Comparison of ENCODE assay signal across 16 cellular contexts in the genomic region with DNA sequence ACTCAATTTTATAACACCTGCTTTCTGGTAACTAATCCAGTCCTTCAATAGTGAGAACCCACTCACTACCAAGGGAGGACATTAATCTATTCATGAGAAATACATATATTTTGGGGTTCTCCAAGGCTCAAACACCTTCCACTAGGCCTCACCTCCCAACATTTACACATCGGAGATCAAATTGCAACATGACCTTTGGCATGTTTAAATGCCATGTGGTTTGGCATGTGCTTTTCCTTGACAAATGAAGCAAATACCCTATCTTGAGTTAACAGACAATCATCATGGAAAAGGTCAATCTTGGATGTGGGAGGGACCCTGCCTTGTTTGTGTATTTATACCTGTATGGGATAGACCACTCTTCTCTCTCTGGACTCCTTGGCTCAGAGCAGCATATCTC. TPM values are rescaled to one million over a fixed set of nuclear protein-coding genes. Genes with fewer than 3 reads are reported as not detected.
"Had no signal": no experiment of that assay in that cellular context is flagged by ENCODE, and none has a peak within 500 bp of the region (broad histone marks: within the 10 kb centered on the region; RNA-seq: fewer than 3 reads in every experiment).

No MANE protein-coding gene starts in this region.

- H3K4me1 ChIP-seq: breast epithelium, testis had no signal

- H3K4me1 Mint-ChIP-seq: activated CD4-positive, alpha-beta memory T cell treated with anti-CD3 and anti-CD28 coated beads, Interleukin-2, amount 10 ng/mL, durations not matched to agents 7 days and 5 days; activated CD4-positive, alpha-beta T cell treated with anti-CD3 and anti-CD28 coated beads for 36 hours; activated naive CD8-positive, alpha-beta T cell treated with anti-CD3 and anti-CD28 coated beads, Interleukin-2, amount 10 ng/mL, durations not matched to agents 7 days and 5 days had no signal

- H3K27me3 ChIP-seq: breast epithelium, testis had no signal

- H3K4me3 Mint-ChIP-seq: activated CD4-positive, alpha-beta memory T cell treated with anti-CD3 and anti-CD28 coated beads, Interleukin-2, amount 10 ng/mL, durations not matched to agents 7 days and 5 days; activated CD4-positive, alpha-beta T cell treated with anti-CD3 and anti-CD28 coated beads for 36 hours; activated naive CD8-positive, alpha-beta T cell treated with anti-CD3 and anti-CD28 coated beads, Interleukin-2, amount 10 ng/mL, durations not matched to agents 7 days and 5 days; nephron had no signal

- DNase-seq: activated CD4-positive, alpha-beta memory T cell treated with anti-CD3 and anti-CD28 coated beads, Interleukin-2, amount 10 ng/mL, durations not matched to agents 7 days and 5 days; activated CD4-positive, alpha-beta T cell treated with anti-CD3 and anti-CD28 coated beads for 36 hours; activated naive CD8-positive, alpha-beta T cell treated with anti-CD3 and anti-CD28 coated beads, Interleukin-2, amount 10 ng/mL, durations not matched to agents 7 days and 5 days; activated T-cell treated with anti-CD3 and anti-CD28 coated beads, Interleukin-2, amount 50 U/mL, for 48 hours; anterior cingulate cortex; dorsolateral prefrontal cortex; stimulated activated CD4-positive, alpha-beta T cell treated with anti-CD3 and anti-CD28 coated beads, Interleukin-12 subunit alpha, Interleukin-12 subunit beta, amount 100 ng/mL, for 4 hours; stimulated activated CD4-positive, alpha-beta T cell treated with anti-CD3 and anti-CD28 coated beads, Interleukin-2, amount 100 ng/mL, for 48 hours; stimulated activated naive CD4-positive, alpha-beta T cell treated with Interleukin-2 at 50 U/mL for 16 hours; T-helper 9 cell; testis had no signal

- H3K9me3 ChIP-seq: breast epithelium, testis had no signal

- H3K36me3 ChIP-seq: breast epithelium had no signal

- ATAC-seq: activated CD4-positive, alpha-beta T cell treated with anti-CD3 and anti-CD28 coated beads for 36 hours had no signal

- H3K27ac Mint-ChIP-seq: activated CD4-positive, alpha-beta memory T cell treated with anti-CD3 and anti-CD28 coated beads, Interleukin-2, amount 10 ng/mL, durations not matched to agents 7 days and 5 days; activated CD4-positive, alpha-beta T cell treated with anti-CD3 and anti-CD28 coated beads for 36 hours; activated naive CD8-positive, alpha-beta T cell treated with anti-CD3 and anti-CD28 coated beads, Interleukin-2, amount 10 ng/mL, durations not matched to agents 7 days and 5 days had no signal

- H3K9me3 Mint-ChIP-seq: activated CD4-positive, alpha-beta memory T cell treated with anti-CD3 and anti-CD28 coated beads, Interleukin-2, amount 10 ng/mL, durations not matched to agents 7 days and 5 days; activated naive CD8-positive, alpha-beta T cell treated with anti-CD3 and anti-CD28 coated beads, Interleukin-2, amount 10 ng/mL, durations not matched to agents 7 days and 5 days had no signal

- H3K27ac ChIP-seq: dorsolateral prefrontal cortex, testis had no signal

- H3K36me3 Mint-ChIP-seq: activated naive CD8-positive, alpha-beta T cell treated with anti-CD3 and anti-CD28 coated beads, Interleukin-2, amount 10 ng/mL, durations not matched to agents 7 days and 5 days had no signal

- H3K4me3 ChIP-seq: breast epithelium, dorsolateral prefrontal cortex, testis had no signal

RNA-seq across cellular contexts. Expression of gene SPINK14, which starts 21.9 kb away (rescaled TPM):
- total RNA-seq: activated CD4-positive, alpha-beta memory T cell treated with anti-CD3 and anti-CD28 coated beads, Interleukin-2, amount 10 ng/mL, durations not matched to agents 7 days and 5 days; activated CD4-positive, alpha-beta T cell treated with anti-CD3 and anti-CD28 coated beads for 36 hours; activated naive CD8-positive, alpha-beta T cell treated with anti-CD3 and anti-CD28 coated beads, Interleukin-2, amount 10 ng/mL, durations not matched to agents 7 days and 5 days; breast epithelium; chondrocyte; dorsolateral prefrontal cortex; esophagus mucosa; omental fat pad; testis had no signal

RNA-seq across cellular contexts. Expression of gene SPINK6, which starts 56.4 kb away (rescaled TPM):
- total RNA-seq: activated CD4-positive, alpha-beta memory T cell treated with anti-CD3 and anti-CD28 coated beads, Interleukin-2, amount 10 ng/mL, durations not matched to agents 7 days and 5 days; activated CD4-positive, alpha-beta T cell treated with anti-CD3 and anti-CD28 coated beads for 36 hours; activated naive CD8-positive, alpha-beta T cell treated with anti-CD3 and anti-CD28 coated beads, Interleukin-2, amount 10 ng/mL, durations not matched to agents 7 days and 5 days; breast epithelium; chondrocyte; dorsolateral prefrontal cortex; testis had no signal
